ENCODE assay signal across 4 cellular contexts in the genomic region with DNA sequence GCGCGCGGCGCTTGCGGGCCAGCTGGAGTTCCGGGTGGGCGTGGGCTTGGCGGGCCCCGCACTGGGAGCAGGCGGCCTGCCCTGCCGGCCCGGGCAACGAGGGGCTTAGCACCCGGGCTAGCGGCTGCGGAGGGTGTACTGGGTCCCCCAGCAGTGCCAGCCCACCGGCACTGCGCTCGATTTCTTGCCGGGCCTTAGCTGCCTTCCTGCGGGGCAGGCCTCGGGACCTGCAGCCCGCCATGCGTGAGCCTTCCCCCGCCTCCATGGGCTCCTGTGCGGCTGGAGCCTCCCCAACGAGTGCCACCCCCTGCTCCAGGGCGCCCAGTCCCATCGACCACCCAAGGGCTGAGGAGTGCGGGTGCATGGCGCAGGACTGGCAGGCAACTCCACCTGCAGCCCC. TPM values are rescaled to one million over a fixed set of nuclear protein-coding genes. Genes with fewer than 3 reads are reported as not detected.
"Had no signal": no experiment of that assay in that cellular context is flagged by ENCODE, and none has a peak within 500 bp of the region (broad histone marks: within the 10 kb centered on the region; RNA-seq: fewer than 3 reads in every experiment).

No MANE protein-coding gene starts in this region.

RNA-seq across cellular contexts. Expression of a gene that starts 9.2 kb away (rescaled TPM):
- total RNA-seq: LHCN-M2, M059J, MCF 10A, NCI-H460 had no signal

RNA-seq across cellular contexts. Expression of a gene that starts 41.6 kb away (rescaled TPM):
- total RNA-seq: LHCN-M2, M059J, MCF 10A, NCI-H460 had no signal
